Comparison of ENCODE assay signal across 9 cellular contexts in genomic region chrX:103941201-103941975, GRCh38. TPM values are rescaled to one million over a fixed set of nuclear protein-coding genes. Genes with fewer than 3 reads are reported as not detected.
DNase-seq lines count a peak whose midpoint lies in the region; ATAC-seq, FAIRE-seq and TF ChIP-seq lines count a peak whose summit lies in the region.
"Had no signal": no experiment of that assay in that cellular context is flagged by ENCODE, and none has a peak within 500 bp of the region (broad histone marks: within the 10 kb centered on the region; RNA-seq: fewer than 3 reads in every experiment).

No MANE protein-coding gene starts in this region.

- FAIRE-seq in A549 (lab: Jason Lieb, UNC) = no peak

- H3F3A ChIP-seq in DOHH2 (ENCODE audit: control insufficient read depth, insufficient read depth) = no peaks in the 10 kb centered on the region

- TF ChIP-seq CTCF in A549 (IDR thresholded peaks at IDR 0.05) (peak; percentile 30; the same call in 2 of the 3 replicates), DOHH2 (IDR thresholded peaks at IDR 0.05; ENCODE audit: low read depth, low read length, poor library complexity, severe bottlenecking) (peak; percentile 25), fibroblast of villous mesenchyme (IDR thresholded peaks at IDR 0.05; ENCODE audit: insufficient read depth, low read depth, low read length) (peak; percentile 35)

- DNase-seq in A549 (ENCODE audit: low read depth in 1 of 2, low spot score in 1 of 2) (peak; percentile 19 to 58), RKO (ENCODE audit: low spot score) (peak; percentile 64), fibroblast of villous mesenchyme (ENCODE audit: low read depth) (peak; percentile 40), superior temporal gyrus (ENCODE audit: extremely low spot score) (peak; percentile 33)
- DNase-seq in stimulated activated CD4-positive, alpha-beta T cell treated with anti-CD3 and anti-CD28 coated beads, Interleukin-4, amount 100 ng/mL, for 1 hour = no peak

- H3K4me1 ChIP-seq in A549 (no peaks in the 10 kb centered on the region), DOHH2 (ENCODE audit: control insufficient read depth, low read length) (no peaks in the 10 kb centered on the region)

- H3K27ac ChIP-seq in A549 = peak overlapping the region in 1 of 2 experiments; percentile 52; a peak in 3 of 6 replicates
- H3K27ac ChIP-seq in DOHH2 (ENCODE audit: low read depth, low read length) = no peak overlapping the region
- H3K27ac ChIP-seq: HL-60 had no signal

- CTCF ChIA-PET in A549 (lab: Yijun Ruan, JAX) = interaction anchor here (1.7 kb wide), 1 partner anchor 96 kb away, joined by 8 read pairs; no protein-coding TSS in a partner anchor

- POLR2A ChIA-PET in A549 (lab: Yijun Ruan, JAX) = no interaction called here

- no peak overlapping the region for H3K4me2 ChIP-seq in A549
- no peak overlapping the region for H3K4me2 ChIP-seq in DOHH2 (ENCODE audit: low read length)

- no peaks in the 10 kb centered on the region for H3K79me2 ChIP-seq in DOHH2 (ENCODE audit: control insufficient read depth, low read length)

- H3K36me3 ChIP-seq in DOHH2 (ENCODE audit: control insufficient read depth, low read length) = no peaks in the 10 kb centered on the region

- H4K20me1 ChIP-seq in DOHH2 (ENCODE audit: control insufficient read depth, insufficient read depth, low read depth, low read length) = no peaks in the 10 kb centered on the region

- peak; percentile 17 to 41; a peak in 2 of 5 replicates for TF ChIP-seq RAD21 in A549 (conservative IDR thresholded peaks at IDR 0.05 in 1 of 2, IDR thresholded peaks at IDR 0.05 in 1 of 2)

- TF ChIP-seq EP300 in A549 (IDR thresholded peaks at IDR 0.05) = no peak

- ATAC-seq in A549 (0 out of 6 replicates have a peak, but pooled peaks of 1 of the 2 experiments have one; percentile 40), HG03159 (IDR thresholded peaks at IDR 0.05; ENCODE audit: unreplicated experiment) (peak; percentile 64)
- no peak for ATAC-seq in activated CD4-positive, CD25-positive, alpha-beta regulatory T cell treated with anti-CD3 and anti-CD28 coated beads, Interleukin-2, amount 50 U/mL, for 24 hours

- WGBS in A549 (ENCODE audit: missing lambda C conversion rate) = 32% methylated on average over 3 of the region's 3 CpGs

- H3K9me3 ChIP-seq in A549 = no peaks in the 10 kb centered on the region
- no peaks in the 10 kb centered on the region for H3K9me3 ChIP-seq in DOHH2 (ENCODE audit: control insufficient read depth, insufficient read depth, low read length)

- TF ChIP-seq POLR2A in A549 (IDR thresholded peaks at IDR 0.05; ENCODE audit: low read length) = no peak

- no peaks in the 10 kb centered on the region for H3K9me2 ChIP-seq in DOHH2 (replicated peaks; ENCODE audit: control insufficient read depth, low read length)

- no peak overlapping the region for H3K4me3 ChIP-seq in A549
- no peak overlapping the region for H3K4me3 ChIP-seq in DOHH2 (ENCODE audit: low read length)
- no peak overlapping the region for H3K4me3 ChIP-seq in fibroblast of villous mesenchyme (ENCODE audit: low read depth, low read length)

- H3K27me3 ChIP-seq in DOHH2 (ENCODE audit: control insufficient read depth, low read length) = no peaks in the 10 kb centered on the region

TF ChIP-seq in A549, 52 proteins besides CTCF, POLR2A, EP300 and RAD21:
- TF ChIP-seq REST (IDR thresholded peaks at IDR 0.05) (no peak), NPAS2 (CRISPR knock-in tag; IDR thresholded peaks at IDR 0.05; ENCODE audit: borderline replicate concordance) (no peak), NFE2L2 (conservative IDR thresholded peaks at IDR 0.05; ENCODE audit: low read length) (peak; percentile 67), HMGXB4 (CRISPR knock-in tag; IDR thresholded peaks at IDR 0.05; ENCODE audit: borderline replicate concordance) (no peak), ZC3H11A (IDR thresholded peaks at IDR 0.05) (no peak), TFCP2L1 (CRISPR knock-in tag; IDR thresholded peaks at IDR 0.05) (no peak), PBX3 (IDR thresholded peaks at IDR 0.05) (no peak), RARB (CRISPR knock-in tag; IDR thresholded peaks at IDR 0.05) (no peak), HEYL (CRISPR knock-in tag; IDR thresholded peaks at IDR 0.05) (no peak), HDAC2 (IDR thresholded peaks at IDR 0.05) (no peak), NR3C1 (IDR thresholded peaks at IDR 0.05) (no peak), MAFK (IDR thresholded peaks at IDR 0.05; ENCODE audit: partially characterized antibody) (peak; percentile 55), MAZ (IDR thresholded peaks at IDR 0.05; ENCODE audit: borderline replicate concordance, low read depth, low read length) (no peak)

RNA-seq across cellular contexts. Expression of gene TMSB15B, which starts 21.0 kb away (rescaled TPM):
- polyA plus RNA-seq in A549 (2011; rRNA removed) = 8.4 and 12.2 TPM in 2 replicates
- polyA plus RNA-seq in A549 (2012; cell fraction: cytosol; rRNA removed) = 4.3 TPM in 2 replicates
- 2.2 and 3.3 TPM in 2 replicates for polyA plus RNA-seq in A549 (2012; cell fraction: nucleus; rRNA removed)
- polyA plus RNA-seq in A549 (2017; fragmentation: RNase III; extraction: RNeasy Plus Mini Kit Qiagen cat#74134 plus additional on column Dnase treatment) = 5.3 to 8.0 TPM (median 6.5 TPM) in 3 replicates
- 1.1 and 1.2 TPM in 2 replicates for polyA minus RNA-seq in A549 (2011; rRNA and poly(A)+ RNA removed)
- 3.5 and 6.5 TPM in 2 replicates for total RNA-seq in fibroblast of villous mesenchyme
